11 cellular contexts compared by ENCODE assay signal in genomic region chr22:42114721-42115120, GRCh38. TPM values are rescaled to one million over a fixed set of nuclear protein-coding genes. Genes with fewer than 3 reads are reported as not detected.
A peak's percentile ranks its signal among the peaks of the same experiment; 100 is the strongest.
DNase-seq lines count a peak whose midpoint lies in the region; ATAC-seq and TF ChIP-seq lines count a peak whose summit lies in the region.
"Had no signal": no experiment of that assay in that cellular context is flagged by ENCODE, and none has a peak within 500 bp of the region (broad histone marks: within the 10 kb centered on the region; RNA-seq: fewer than 3 reads in every experiment).

No MANE protein-coding gene starts in this region.

- H3K36me3 Mint-ChIP-seq in WTC11 = peaks cover 7% of the 10 kb centered on the region
- peaks cover 17% of the 10 kb centered on the region for H3K36me3 Mint-ChIP-seq in activated naive CD8-positive, alpha-beta T cell treated with anti-CD3 and anti-CD28 coated beads for 36 hours

- H3K36me3 ChIP-seq in H7 (replicated peaks; ENCODE audit: control insufficient read depth, insufficient read depth, low read length) = no peaks in the 10 kb centered on the region
- H3K36me3 ChIP-seq: prostate gland had no signal

- H3K4me3 ChIP-seq in H7 (ENCODE audit: insufficient read depth, low read depth, low read length) = no peak overlapping the region
- H3K4me3 ChIP-seq: prostate gland had no signal

- H3K27ac ChIP-seq in substantia nigra (ENCODE audit: low read depth, low read length, poor library complexity, severe bottlenecking) = no peak overlapping the region
- H3K27ac ChIP-seq: prostate gland had no signal

- H3K4me3 Mint-ChIP-seq in WTC11 = no peak overlapping the region
- H3K4me3 Mint-ChIP-seq in activated naive CD8-positive, alpha-beta T cell treated with anti-CD3 and anti-CD28 coated beads for 36 hours = no peak overlapping the region
- H3K4me3 Mint-ChIP-seq: activated naive CD8-positive, alpha-beta T cell treated with anti-CD3 and anti-CD28 coated beads, Interleukin-2, amount 10 ng/mL, durations not matched to agents 7 days and 5 days had no signal

- POLR2A ChIA-PET in WTC11 (lab: Charles Lee) = no interaction called here

- TF ChIP-seq CTCF in WTC11 (IDR thresholded peaks at IDR 0.05) = peak; percentile 40; the same call in 1 of the 2 replicates
- TF ChIP-seq CTCF in GM20000 (IDR thresholded peaks at IDR 0.05; ENCODE audit: extremely low read depth, missing control alignments) = no peak

- H3K27me3 Mint-ChIP-seq in WTC11 (ENCODE audit: low read depth) = peaks cover 28% of the 10 kb centered on the region
- H3K27me3 Mint-ChIP-seq in activated naive CD8-positive, alpha-beta T cell treated with anti-CD3 and anti-CD28 coated beads for 36 hours = no peaks in the 10 kb centered on the region
- H3K27me3 Mint-ChIP-seq: activated naive CD8-positive, alpha-beta T cell treated with anti-CD3 and anti-CD28 coated beads, Interleukin-2, amount 10 ng/mL, durations not matched to agents 7 days and 5 days had no signal

- CTCF ChIA-PET in WTC11 (lab: Charles Lee) = no interaction called here

- H3K9me3 Mint-ChIP-seq in WTC11 = peaks cover 13% of the 10 kb centered on the region
- peaks cover 7% of the 10 kb centered on the region for H3K9me3 Mint-ChIP-seq in activated naive CD8-positive, alpha-beta T cell treated with anti-CD3 and anti-CD28 coated beads for 36 hours

- peak; percentile 47 to 55 for DNase-seq in AML-193 (lab: John Stamatoyannopoulos, UW)
- peak; percentile 72 for DNase-seq in H7
- DNase-seq in WTC11 (ENCODE audit: low spot score) = peak; percentile 67
- peak; percentile 18 for DNase-seq in iris pigment epithelial cell (ENCODE audit: low read depth)
- DNase-seq in activated naive CD8-positive, alpha-beta T cell treated with anti-CD3 and anti-CD28 coated beads for 36 hours = no peak
- no peak for DNase-seq in substantia nigra (lab: John Stamatoyannopoulos, UW)
- no peak for DNase-seq in GM20000 (ENCODE audit: low spot score)
- DNase-seq: activated naive CD8-positive, alpha-beta T cell treated with anti-CD3 and anti-CD28 coated beads, Interleukin-2, amount 10 ng/mL, durations not matched to agents 7 days and 5 days; NCI-H526 treated with DMSO at 0.1 percent for 48 hours had no signal

- ATAC-seq in WTC11 = peak; percentile 64
- ATAC-seq in HG03342 (IDR thresholded peaks at IDR 0.05; ENCODE audit: unreplicated experiment) = no peak

- H3K27me3 ChIP-seq in H7 (ENCODE audit: control insufficient read depth, insufficient read depth, low read length) = no peaks in the 10 kb centered on the region; the same call in 1 of the 2 replicates

- H3K27ac Mint-ChIP-seq in WTC11 = no peak overlapping the region
- H3K27ac Mint-ChIP-seq in activated naive CD8-positive, alpha-beta T cell treated with anti-CD3 and anti-CD28 coated beads for 36 hours = no peak overlapping the region
- H3K27ac Mint-ChIP-seq: activated naive CD8-positive, alpha-beta T cell treated with anti-CD3 and anti-CD28 coated beads, Interleukin-2, amount 10 ng/mL, durations not matched to agents 7 days and 5 days had no signal

- H3K4me1 Mint-ChIP-seq in WTC11 = peaks cover 7% of the 10 kb centered on the region
- peaks cover 6% of the 10 kb centered on the region for H3K4me1 Mint-ChIP-seq in activated naive CD8-positive, alpha-beta T cell treated with anti-CD3 and anti-CD28 coated beads for 36 hours

TF ChIP-seq in WTC11, 78 proteins besides CTCF, POLR2A, EP300 and RAD21 (continues in another document):
- TF ChIP-seq GABPB1 (CRISPR knock-in tag; IDR thresholded peaks at IDR 0.05) (no peak), CREB1 (CRISPR knock-in tag; IDR thresholded peaks at IDR 0.05) (no peak), ATF3 (CRISPR knock-in tag; conservative IDR thresholded peaks at IDR 0.05) (no peak), SMAD4 (CRISPR knock-in tag; IDR thresholded peaks at IDR 0.05) (no peak), STAT6 (CRISPR knock-in tag; conservative IDR thresholded peaks at IDR 0.05; ENCODE audit: low read depth) (no peak), AR (CRISPR knock-in tag; IDR thresholded peaks at IDR 0.05) (no peak)
- TF ChIP-seq, protein P1, sequence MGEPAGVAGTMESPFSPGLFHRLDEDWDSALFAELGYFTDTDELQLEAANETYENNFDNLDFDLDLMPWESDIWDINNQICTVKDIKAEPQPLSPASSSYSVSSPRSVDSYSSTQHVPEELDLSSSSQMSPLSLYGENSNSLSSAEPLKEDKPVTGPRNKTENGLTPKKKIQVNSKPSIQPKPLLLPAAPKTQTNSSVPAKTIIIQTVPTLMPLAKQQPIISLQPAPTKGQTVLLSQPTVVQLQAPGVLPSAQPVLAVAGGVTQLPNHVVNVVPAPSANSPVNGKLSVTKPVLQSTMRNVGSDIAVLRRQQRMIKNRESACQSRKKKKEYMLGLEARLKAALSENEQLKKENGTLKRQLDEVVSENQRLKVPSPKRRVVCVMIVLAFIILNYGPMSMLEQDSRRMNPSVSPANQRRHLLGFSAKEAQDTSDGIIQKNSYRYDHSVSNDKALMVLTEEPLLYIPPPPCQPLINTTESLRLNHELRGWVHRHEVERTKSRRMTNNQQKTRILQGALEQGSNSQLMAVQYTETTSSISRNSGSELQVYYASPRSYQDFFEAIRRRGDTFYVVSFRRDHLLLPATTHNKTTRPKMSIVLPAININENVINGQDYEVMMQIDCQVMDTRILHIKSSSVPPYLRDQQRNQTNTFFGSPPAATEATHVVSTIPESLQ (CRISPR knock-in tag; IDR thresholded peaks at IDR 0.05) = no peak
- TF ChIP-seq, protein P2, sequence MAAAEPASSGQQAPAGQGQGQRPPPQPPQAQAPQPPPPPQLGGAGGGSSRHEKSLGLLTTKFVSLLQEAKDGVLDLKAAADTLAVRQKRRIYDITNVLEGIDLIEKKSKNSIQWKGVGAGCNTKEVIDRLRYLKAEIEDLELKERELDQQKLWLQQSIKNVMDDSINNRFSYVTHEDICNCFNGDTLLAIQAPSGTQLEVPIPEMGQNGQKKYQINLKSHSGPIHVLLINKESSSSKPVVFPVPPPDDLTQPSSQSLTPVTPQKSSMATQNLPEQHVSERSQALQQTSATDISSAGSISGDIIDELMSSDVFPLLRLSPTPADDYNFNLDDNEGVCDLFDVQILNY (CRISPR knock-in tag; IDR thresholded peaks at IDR 0.05) = no peak

RNA-seq across cellular contexts. Expression of gene CYP2D6, which starts 15.9 kb away (rescaled TPM):
- 1.0 and 1.4 TPM in 2 replicates for total RNA-seq in H7 (2014; rRNA removed; shearing (Covaris generic))
- 1.4 to 1.7 TPM (median 1.6 TPM) in 3 replicates for total RNA-seq in WTC11 (2021)
- total RNA-seq in activated naive CD8-positive, alpha-beta T cell treated with anti-CD3 and anti-CD28 coated beads for 36 hours = 1 to 10 TPM; 1.6 to 2.4 TPM

RNA-seq across cellular contexts. Expression of gene NDUFA6, which starts 24.1 kb away (rescaled TPM):
- total RNA-seq in H7 (2014; rRNA removed; shearing (Covaris generic)) = 62.3 and 65.0 TPM in 2 replicates
- 84.6 to 90.8 TPM (median 85.9 TPM) in 3 replicates for total RNA-seq in WTC11 (2021)
- total RNA-seq in activated naive CD8-positive, alpha-beta T cell treated with anti-CD3 and anti-CD28 coated beads for 36 hours = 100 to 1,000 TPM; 107 to 117 TPM

RNA-seq across cellular contexts. Expression of gene SMDT1, which starts 35.2 kb away (rescaled TPM):
- total RNA-seq in H7 (2014; rRNA removed; shearing (Covaris generic)) = 5.6 and 11.4 TPM in 2 replicates
- 39.9 to 50.6 TPM (median 49.6 TPM) in 3 replicates for total RNA-seq in WTC11 (2021)
- 10 to 100 TPM; 58.0 to 63.4 TPM for total RNA-seq in activated naive CD8-positive, alpha-beta T cell treated with anti-CD3 and anti-CD28 coated beads for 36 hours

RNA-seq across cellular contexts. Expression of gene PHETA2, which starts 40.7 kb away (rescaled TPM):
- total RNA-seq in H7 (2014; rRNA removed; shearing (Covaris generic)) = 10.3 and 11.5 TPM in 2 replicates
- total RNA-seq in WTC11 (2021) = 5.7 to 7.1 TPM (median 6.3 TPM) in 3 replicates
- 1 to 10 TPM; 1.5 to 2.1 TPM for total RNA-seq in activated naive CD8-positive, alpha-beta T cell treated with anti-CD3 and anti-CD28 coated beads for 36 hours

RNA-seq across cellular contexts. Expression of gene NAGA, which starts 44.1 kb away (rescaled TPM):
- 30.9 and 44.5 TPM in 2 replicates for total RNA-seq in H7 (2014; rRNA removed; shearing (Covaris generic))
- total RNA-seq in WTC11 (2021) = 19.4 to 22.8 TPM (median 22.3 TPM) in 3 replicates
- 10 to 100 TPM; 13.2 to 16.0 TPM for total RNA-seq in activated naive CD8-positive, alpha-beta T cell treated with anti-CD3 and anti-CD28 coated beads for 36 hours

Comparison
In these comparisons a context has a peak if more than half of its experiments do, and no peak if none do; other contexts are left out.
1. DNase-seq: peak in AML-193 (2 of 2), H7 (single experiment), WTC11 (single experiment) and iris pigment epithelial cell (single experiment); none in activated naive CD8-positive, alpha-beta T cell treated with anti-CD3 and anti-CD28 coated beads for 36 hours (single experiment), substantia nigra (0 of 49) and GM20000 (single experiment).